Comparison of ENCODE assay signal across 12 cellular contexts in genomic region chr11:5691963-5692358, GRCh38. TPM values are rescaled to one million over a fixed set of nuclear protein-coding genes. Genes with fewer than 3 reads are reported as not detected.
DNase-seq lines count a peak whose midpoint lies in the region; ATAC-seq, FAIRE-seq and TF ChIP-seq lines count a peak whose summit lies in the region.
"Had no signal": no experiment of that assay in that cellular context is flagged by ENCODE, and none has a peak within 500 bp of the region (broad histone marks: within the 10 kb centered on the region; RNA-seq: fewer than 3 reads in every experiment).

No MANE protein-coding gene starts in this region.

- H3K4me3 ChIP-seq in right atrium auricular region = peak overlapping the region; percentile 27 to 46

- no peaks in the 10 kb centered on the region for H3K27me3 Mint-ChIP-seq in activated CD4-positive, alpha-beta memory T cell treated with anti-CD3 and anti-CD28 coated beads for 36 hours
- no peaks in the 10 kb centered on the region for H3K27me3 Mint-ChIP-seq in memory B cell

- H3K27ac Mint-ChIP-seq in activated CD4-positive, alpha-beta memory T cell treated with anti-CD3 and anti-CD28 coated beads for 36 hours = peak overlapping the region; percentile 92
- H3K27ac Mint-ChIP-seq in memory B cell = peak overlapping the region; percentile 97

- no peaks in the 10 kb centered on the region for H3K27me3 ChIP-seq in right atrium auricular region

- ATAC-seq in Right ventricle myocardium superior (ENCODE audit: poor library complexity) (no peak), memory B cell (ENCODE audit: low read depth) (peak; percentile 16), GM21367 (IDR thresholded peaks at IDR 0.05; ENCODE audit: unreplicated experiment) (no peak), HG03175 (IDR thresholded peaks at IDR 0.05; ENCODE audit: unreplicated experiment) (no peak)
- ATAC-seq: HCT116 had no signal

- H3K4me3 Mint-ChIP-seq in activated CD4-positive, alpha-beta memory T cell treated with anti-CD3 and anti-CD28 coated beads for 36 hours = peak overlapping the region; percentile 89
- peak overlapping the region; percentile 100 for H3K4me3 Mint-ChIP-seq in memory B cell

- POLR2A ChIA-PET in activated CD4-positive, alpha-beta memory T cell treated with anti-CD3 and anti-CD28 coated beads for 36 hours (lab: Charles Lee) = interaction anchor here (1.1 kb wide), 1 partner anchor 9 kb away, joined by 3 read pairs; no protein-coding TSS in a partner anchor

- H3K36me3 ChIP-seq in right atrium auricular region = peaks cover under 1% of the 10 kb centered on the region

- H3K36me3 Mint-ChIP-seq in activated CD4-positive, alpha-beta memory T cell treated with anti-CD3 and anti-CD28 coated beads for 36 hours = peaks cover 17% of the 10 kb centered on the region
- H3K36me3 Mint-ChIP-seq in memory B cell = peaks cover 30% of the 10 kb centered on the region

- no peak for DNase-seq in right atrium auricular region (ENCODE audit: low spot score)
- no peak for DNase-seq in Right ventricle myocardium superior
- DNase-seq in activated CD4-positive, alpha-beta memory T cell treated with anti-CD3 and anti-CD28 coated beads for 36 hours = no peak
- DNase-seq in memory B cell (ENCODE audit: low spot score in 2 of 2) = no peak
- DNase-seq in NCI-H1694 treated with DMSO at 0.1 percent for 48 hours (lab: John Stamatoyannopoulos, UW) = no peak
- DNase-seq in HTR-8/SVneo (ENCODE audit: insufficient read length, low spot score) = no peak
- DNase-seq: effector CD4-positive, alpha-beta T cell; NK-92 treated with Interleukin-12 subunit alpha and Interleukin-12 subunit beta, amount 100 ng/mL, for 24 hours had no signal

- CTCF ChIA-PET in activated CD4-positive, alpha-beta memory T cell treated with anti-CD3 and anti-CD28 coated beads for 36 hours (lab: Charles Lee) = interaction anchor here (0.6 kb wide), 1 partner anchor 1097 kb away, joined by 3 read pairs; no protein-coding TSS in a partner anchor

- H3K27ac ChIP-seq in right atrium auricular region = peak overlapping the region in 1 of 2 donors; percentile 16

- no peaks in the 10 kb centered on the region for H3K9me3 ChIP-seq in right atrium auricular region

- peaks cover 56% of the 10 kb centered on the region for H3K4me1 Mint-ChIP-seq in activated CD4-positive, alpha-beta memory T cell treated with anti-CD3 and anti-CD28 coated beads for 36 hours (ENCODE audit: low read depth)
- peaks cover 35% of the 10 kb centered on the region for H3K4me1 Mint-ChIP-seq in memory B cell

- no peak for TF ChIP-seq CTCF in right atrium auricular region (IDR thresholded peaks at IDR 0.05)

- intact Hi-C loops in Right ventricle myocardium superior (cut with DNase I) = no loop called here
- intact Hi-C loops in activated CD4-positive, alpha-beta memory T cell treated with anti-CD3 and anti-CD28 coated beads for 36 hours (cut with micrococcal nuclease) = loop anchor here (5.0 kb wide), 1 partner anchor 1055 kb away; no protein-coding TSS in a partner anchor

- H3K4me1 ChIP-seq in right atrium auricular region = peaks cover 0 to 12% of the 10 kb centered on the region in 2 donors

- no peaks in the 10 kb centered on the region for H3K9me3 Mint-ChIP-seq in activated CD4-positive, alpha-beta memory T cell treated with anti-CD3 and anti-CD28 coated beads for 36 hours
- no peaks in the 10 kb centered on the region for H3K9me3 Mint-ChIP-seq in memory B cell

- FAIRE-seq in HTR-8/SVneo (lab: Jason Lieb, UNC) = no peak

RNA-seq across cellular contexts. Expression of gene TRIM22, which starts 2.4 kb away (rescaled TPM):
- 10 to 100 TPM in 1 of 2 donors, 1 to 10 TPM in 1; 7.6 to 12.8 TPM for total RNA-seq in right atrium auricular region
- total RNA-seq in Right ventricle myocardium superior = 18.2 TPM
- total RNA-seq in activated CD4-positive, alpha-beta memory T cell treated with anti-CD3 and anti-CD28 coated beads for 36 hours = 100 to 1,000 TPM in 1 of 2 experiments, 10 to 100 TPM in 1; 98.5 to 104 TPM

RNA-seq across cellular contexts. Expression of gene TRIM5, which starts 7.1 kb away (rescaled TPM):
- total RNA-seq in right atrium auricular region (10 to 100 TPM in 1 of 2 donors, 1 to 10 TPM in 1; 7.9 to 10.0 TPM), Right ventricle myocardium superior (8.1 TPM)
- total RNA-seq in activated CD4-positive, alpha-beta memory T cell treated with anti-CD3 and anti-CD28 coated beads for 36 hours = 10 to 100 TPM; 18.9 to 21.0 TPM

RNA-seq across cellular contexts. Expression of gene OR56B1, which starts 44.3 kb away (rescaled TPM):
- total RNA-seq in right atrium auricular region (not detected), Right ventricle myocardium superior (not detected)
- under 1 TPM; 0.12 to 0.19 TPM for total RNA-seq in activated CD4-positive, alpha-beta memory T cell treated with anti-CD3 and anti-CD28 coated beads for 36 hours
- total RNA-seq: HT-29 had no signal
